ENCODE assay signal across 10 cellular contexts in the genomic region with DNA sequence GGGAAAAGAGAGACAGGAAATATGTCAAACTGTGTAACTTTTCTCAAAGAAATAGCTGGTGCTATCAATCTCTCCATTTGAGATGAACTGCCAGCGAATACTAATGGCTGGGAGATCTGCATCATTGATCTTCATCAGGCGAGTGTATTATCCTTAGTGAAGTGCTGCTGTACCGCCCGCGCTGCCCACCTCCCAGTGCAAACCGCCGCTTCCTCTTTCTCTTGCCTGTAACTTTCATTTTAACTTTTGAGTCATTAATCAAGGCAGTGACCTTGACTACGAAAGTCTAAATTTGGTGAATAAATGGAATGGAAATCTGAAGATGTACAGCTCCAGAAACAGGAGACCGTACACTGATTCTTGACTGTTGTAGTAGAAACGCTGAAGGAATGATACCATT.
DNase-seq lines count a peak whose midpoint lies in the region; ATAC-seq and TF ChIP-seq lines count a peak whose summit lies in the region.
"Had no signal": no experiment of that assay in that cellular context is flagged by ENCODE, and none has a peak within 500 bp of the region (broad histone marks: within the 10 kb centered on the region; RNA-seq: fewer than 3 reads in every experiment).

No MANE protein-coding gene starts in this region.

- H3K27ac ChIP-seq in breast epithelium = no peak overlapping the region
- H3K27ac ChIP-seq in neural progenitor cell = no peak overlapping the region
- H3K27ac ChIP-seq: adrenal gland, epithelial cell of prostate had no signal

- no peak overlapping the region for H2AFZ ChIP-seq in neural progenitor cell (replicated peaks)

- H3K36me3 Mint-ChIP-seq in naive thymus-derived CD8-positive, alpha-beta T cell = no peaks in the 10 kb centered on the region
- H3K36me3 Mint-ChIP-seq in neural progenitor cell = no peaks in the 10 kb centered on the region

- H3K27ac Mint-ChIP-seq in naive thymus-derived CD8-positive, alpha-beta T cell = no peak overlapping the region
- no peak overlapping the region for H3K27ac Mint-ChIP-seq in neural progenitor cell

- TF ChIP-seq CTCF in breast epithelium (IDR thresholded peaks at IDR 0.05) = no peak
- no peak for TF ChIP-seq CTCF in neural progenitor cell (IDR thresholded peaks at IDR 0.05)

- no peaks in the 10 kb centered on the region for H3K79me2 ChIP-seq in neural progenitor cell (ENCODE audit: low read depth)

- H3K4me1 Mint-ChIP-seq in naive thymus-derived CD8-positive, alpha-beta T cell = no peaks in the 10 kb centered on the region
- no peaks in the 10 kb centered on the region for H3K4me1 Mint-ChIP-seq in neural progenitor cell

- no peak overlapping the region for H3K9ac ChIP-seq in neural progenitor cell

- H3K4me3 ChIP-seq in breast epithelium = peak overlapping the region in 1 of 3 donors; percentile 42
- no peak overlapping the region for H3K4me3 ChIP-seq in neural progenitor cell

- peak; percentile 75 for ATAC-seq in GM19455 (IDR thresholded peaks at IDR 0.05; ENCODE audit: unreplicated experiment)
- peak; percentile 65 for ATAC-seq in HG03066 (IDR thresholded peaks at IDR 0.05; ENCODE audit: low read depth, unreplicated experiment)
- ATAC-seq in naive thymus-derived CD8-positive, alpha-beta T cell = no peak

- intact Hi-C loops in breast epithelium (cut with DNase I; ENCODE audit: low total_unique reads) = loop anchor here (10.0 kb wide), 1 partner anchor 467 kb away; no protein-coding TSS in a partner anchor

- H3F3A ChIP-seq in neural progenitor cell (ENCODE audit: low read depth) = no peaks in the 10 kb centered on the region

- no peak for TF ChIP-seq POLR2A in breast epithelium (IDR thresholded peaks at IDR 0.05)

- H3K9me3 Mint-ChIP-seq in naive thymus-derived CD8-positive, alpha-beta T cell = peaks cover 0 to 12% (median 0%) of the 10 kb centered on the region in 9 donors
- no peaks in the 10 kb centered on the region for H3K9me3 Mint-ChIP-seq in neural progenitor cell

- no peaks in the 10 kb centered on the region for H3K27me3 ChIP-seq in breast epithelium
- no peaks in the 10 kb centered on the region for H3K27me3 ChIP-seq in neural progenitor cell
- H3K27me3 ChIP-seq: adrenal gland had no signal

- no peak overlapping the region for H3K4me3 Mint-ChIP-seq in naive thymus-derived CD8-positive, alpha-beta T cell
- H3K4me3 Mint-ChIP-seq in neural progenitor cell = no peak overlapping the region

- H3K36me3 ChIP-seq in breast epithelium (no peaks in the 10 kb centered on the region), neural progenitor cell (no peaks in the 10 kb centered on the region)
- H3K36me3 ChIP-seq: adrenal gland had no signal

- H3K4me2 ChIP-seq in neural progenitor cell = no peak overlapping the region

- H3K27me3 Mint-ChIP-seq in naive thymus-derived CD8-positive, alpha-beta T cell = peaks cover 0 to 4% (median 0%) of the 10 kb centered on the region in 5 donors
- no peaks in the 10 kb centered on the region for H3K27me3 Mint-ChIP-seq in neural progenitor cell (ENCODE audit: insufficient read depth, low read depth)

- DNase-seq in GDM1 (lab: John Stamatoyannopoulos, UW) (peak; percentile 7), OCI-M1 (lab: John Stamatoyannopoulos, UW) (peak; percentile 63), NCI-H524 (lab: John Stamatoyannopoulos, UW) (no peak), breast epithelium (ENCODE audit: low spot score in 2 of 2) (no peak), neural progenitor cell (ENCODE audit: low spot score) (no peak)
- no peak for DNase-seq in naive thymus-derived CD8-positive, alpha-beta T cell
- DNase-seq: adrenal gland had no signal

- no peaks in the 10 kb centered on the region for H4K20me1 ChIP-seq in neural progenitor cell (ENCODE audit: low read depth)

- POLR2A ChIA-PET in naive thymus-derived CD8-positive, alpha-beta T cell (lab: Charles Lee) = no interaction called here

- H3K9me3 ChIP-seq in breast epithelium = no peaks in the 10 kb centered on the region
- no peaks in the 10 kb centered on the region for H3K9me3 ChIP-seq in neural progenitor cell (ENCODE audit: low read depth)
- H3K9me3 ChIP-seq: adrenal gland had no signal

- H3K4me1 ChIP-seq in breast epithelium (no peaks in the 10 kb centered on the region), neural progenitor cell (no peaks in the 10 kb centered on the region)
- H3K4me1 ChIP-seq: adrenal gland had no signal

Comparison
In these comparisons a context has a peak if more than half of its experiments do, and no peak if none do; other contexts are left out.
1. DNase-seq: peak in GDM1 (single experiment) and OCI-M1 (single experiment); none in NCI-H524 (0 of 2), naive thymus-derived CD8-positive, alpha-beta T cell (0 of 10), breast epithelium (0 of 2) and neural progenitor cell (single experiment).
2. ATAC-seq: peak in GM19455 (single experiment) and HG03066 (single experiment); none in naive thymus-derived CD8-positive, alpha-beta T cell (0 of 2).